Comparison of ENCODE assay signal across 1 cellular context in the genomic region with DNA sequence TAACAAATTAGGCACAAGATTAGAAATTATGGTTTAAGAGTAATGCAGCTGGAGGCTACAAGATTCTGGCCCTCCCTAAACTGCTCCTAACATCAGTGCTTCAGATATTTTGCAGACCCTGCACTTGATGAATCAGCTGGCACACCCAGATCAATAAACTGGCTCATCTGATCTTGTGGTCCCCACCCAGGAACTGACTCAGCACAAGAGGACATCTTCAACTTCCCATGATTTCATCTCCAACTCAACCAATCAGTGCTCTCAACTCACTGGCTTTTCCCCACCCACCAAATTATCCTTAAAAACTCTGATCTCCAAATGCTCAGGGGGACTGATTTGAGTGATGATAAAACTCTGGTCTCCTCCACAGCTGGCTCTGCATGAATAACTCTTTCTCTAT.
TF ChIP-seq lines count a peak whose summit lies in the region.

No MANE protein-coding gene starts in this region.

TF ChIP-seq in K562, 482 proteins besides CTCF, POLR2A, EP300 and RAD21 (continued from another document):
- TF ChIP-seq MAFG (tag; conservative IDR thresholded peaks at IDR 0.05): peak; percentile 40; the same call in 1 of the 2 replicates
